8 cellular contexts compared by ENCODE assay signal in the genomic region with DNA sequence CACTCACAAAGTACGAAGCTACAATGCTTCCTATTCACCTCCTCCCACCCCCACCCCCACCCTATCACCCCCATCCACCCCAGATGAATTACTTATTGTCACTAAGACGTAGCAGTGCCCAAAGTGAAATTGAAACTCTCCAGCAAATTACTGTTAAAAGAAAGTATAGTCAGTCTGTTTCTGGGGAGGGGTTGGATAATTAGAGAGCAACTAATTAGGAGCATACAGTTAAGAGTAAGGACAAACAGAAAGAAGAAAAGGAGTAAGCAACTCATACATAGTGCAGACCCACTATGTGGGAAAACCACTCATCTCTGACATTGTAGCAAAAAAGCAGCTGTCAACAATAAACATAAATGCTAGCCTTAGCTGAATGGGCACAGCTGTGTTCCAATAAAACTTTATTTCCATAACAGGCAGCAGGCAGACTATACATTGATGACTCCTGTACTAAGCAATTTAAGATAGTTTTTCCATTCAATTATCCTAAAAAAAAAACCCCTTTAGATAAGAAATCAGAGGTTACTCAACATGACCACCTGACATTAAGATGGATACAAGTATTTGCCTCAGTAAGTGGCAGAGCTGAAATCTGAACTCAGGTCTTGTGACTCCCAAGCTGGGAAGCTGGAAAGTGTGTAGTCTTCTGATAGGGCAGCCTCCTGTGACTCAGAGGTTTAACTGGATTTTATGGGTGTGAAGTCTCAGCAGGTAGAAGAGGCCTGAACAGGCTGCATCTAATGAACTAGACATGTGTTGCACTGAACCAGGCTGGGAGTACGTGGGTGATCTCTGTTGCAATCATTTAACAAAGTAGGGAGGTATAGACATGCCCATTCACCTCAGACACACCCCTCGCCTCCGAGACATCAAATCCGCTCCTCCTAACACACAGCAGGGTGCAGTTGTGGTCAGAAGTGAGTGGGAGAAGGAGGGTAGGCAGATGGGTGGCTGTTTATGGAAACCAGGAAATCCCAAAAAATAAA.
A peak's percentile ranks its signal among the peaks of the same experiment; 100 is the strongest.
DNase-seq lines count a peak whose midpoint lies in the region; ATAC-seq and TF ChIP-seq lines count a peak whose summit lies in the region.

No MANE protein-coding gene starts in this region.

- H3K36me3 Mint-ChIP-seq in activated T-helper 2 cell treated with anti-CD3 and anti-CD28 coated beads, Interferon-gamma antibody, Interleukin-2, Interleukin-4, amounts not matched to agents 10 μg/mL and 5 μg/mL and 100 μg/mL, durations not matched to agents 14 hours and 24 hours and 36 hours (ENCODE audit: low read depth): no peaks in the 10 kb centered on the region

- H3K4me1 Mint-ChIP-seq in activated T-helper 2 cell treated with anti-CD3 and anti-CD28 coated beads, Interferon-gamma antibody, Interleukin-2, Interleukin-4, amounts not matched to agents 10 μg/mL and 5 μg/mL and 100 μg/mL, durations not matched to agents 14 hours and 24 hours and 36 hours (ENCODE audit: low read depth): peaks cover 56% of the 10 kb centered on the region

- no peaks in the 10 kb centered on the region for H3K36me3 ChIP-seq in heart right ventricle

- H3K4me1 ChIP-seq in heart right ventricle: peaks cover 0 to 62% (median 43%) of the 10 kb centered on the region in 9 donors

- no peaks in the 10 kb centered on the region for H3K9me3 ChIP-seq in heart right ventricle

- H3K4me3 Mint-ChIP-seq in activated T-helper 2 cell treated with anti-CD3 and anti-CD28 coated beads, Interferon-gamma antibody, Interleukin-2, Interleukin-4, amounts not matched to agents 10 μg/mL and 5 μg/mL and 100 μg/mL, durations not matched to agents 14 hours and 24 hours and 36 hours (ENCODE audit: low read depth): peak overlapping the region; percentile 37

- 71 to 78% methylated on average over 6 of the region's 6 CpGs for WGBS in heart right ventricle, 2 donors

- H3K4me3 ChIP-seq in heart right ventricle: no peak overlapping the region

- intact Hi-C loops in heart right ventricle (cut with DNase I) (loop anchor here in 9 of 10 donors (2.0 to 10.0 kb wide), 7 partner anchors 113 to 515 kb away; partner anchors contain the start of gene KLF7 (in 6 of the 9)), Right ventricle myocardium superior (cut with DNase I) (loop anchor here (5.0 kb wide), 1 partner anchor 170 kb away; the partner anchor contains the start of gene KLF7)
- intact Hi-C loops in activated T-helper 2 cell treated with anti-CD3 and anti-CD28 coated beads, Interferon-gamma antibody, Interleukin-2, Interleukin-4, amounts not matched to agents 10 μg/mL and 5 μg/mL and 100 μg/mL, durations not matched to agents 14 hours and 24 hours and 36 hours (cut with micrococcal nuclease): loop anchor here (2.0 to 10.0 kb wide), 5 partner anchors 15 to 353 kb away; partner anchors contain the start of gene METTL21A

- peak overlapping the region; percentile 9 to 96 (median 90) for H3K27ac ChIP-seq in heart right ventricle

- DNase-seq in heart right ventricle (no peak), Right ventricle myocardium superior (no peak), renal cortical epithelial cell (ENCODE audit: low read depth) (peak; percentile 85), inferior parietal cortex (ENCODE audit: extremely low spot score) (no peak)
- no peak for DNase-seq in activated T-helper 2 cell treated with anti-CD3 and anti-CD28 coated beads, Interferon-gamma antibody, Interleukin-2, Interleukin-4, amounts not matched to agents 10 μg/mL and 5 μg/mL and 100 μg/mL, durations not matched to agents 14 hours and 24 hours and 36 hours (ENCODE audit: low spot score)

- no peaks in the 10 kb centered on the region for H3K9me3 Mint-ChIP-seq in activated T-helper 2 cell treated with anti-CD3 and anti-CD28 coated beads, Interferon-gamma antibody, Interleukin-2, Interleukin-4, amounts not matched to agents 10 μg/mL and 5 μg/mL and 100 μg/mL, durations not matched to agents 14 hours and 24 hours and 36 hours

- no peak for TF ChIP-seq CTCF in heart right ventricle (IDR thresholded peaks at IDR 0.05)

- H3K27me3 Mint-ChIP-seq in activated T-helper 2 cell treated with anti-CD3 and anti-CD28 coated beads, Interferon-gamma antibody, Interleukin-2, Interleukin-4, amounts not matched to agents 10 μg/mL and 5 μg/mL and 100 μg/mL, durations not matched to agents 14 hours and 24 hours and 36 hours (ENCODE audit: low read depth): no peaks in the 10 kb centered on the region

- H3K27me3 ChIP-seq in heart right ventricle: no peaks in the 10 kb centered on the region

- H3K27ac Mint-ChIP-seq in activated T-helper 2 cell treated with anti-CD3 and anti-CD28 coated beads, Interferon-gamma antibody, Interleukin-2, Interleukin-4, amounts not matched to agents 10 μg/mL and 5 μg/mL and 100 μg/mL, durations not matched to agents 14 hours and 24 hours and 36 hours: peak overlapping the region; percentile 91

- ATAC-seq in heart right ventricle: no peak
- no peak for ATAC-seq in Right ventricle myocardium superior (ENCODE audit: poor library complexity)
- ATAC-seq in HG03175 (IDR thresholded peaks at IDR 0.05; ENCODE audit: unreplicated experiment): peak; percentile 53
- ATAC-seq in HG02840 (IDR thresholded peaks at IDR 0.05; ENCODE audit: low FRiP score, unreplicated experiment): no peak
- no peak for ATAC-seq in GM19397 (IDR thresholded peaks at IDR 0.05; ENCODE audit: unreplicated experiment)
